ENCODE assay signal across 1 cellular context in genomic region chr10:123100030-123100762, GRCh38.
TF ChIP-seq lines count a peak whose summit lies in the region.

No MANE protein-coding gene starts in this region.

TF ChIP-seq in GM23338, 12 proteins besides CTCF, POLR2A, EP300 and RAD21 (continued from another document):
- no peak for TF ChIP-seq REST (IDR thresholded peaks at IDR 0.05; ENCODE audit: unreplicated experiment)
- no peak for TF ChIP-seq EZH2phosphoT487 (IDR thresholded peaks at IDR 0.05; ENCODE audit: unreplicated experiment)
- TF ChIP-seq ETS1 (IDR thresholded peaks at IDR 0.05) = no peak
- no peak for TF ChIP-seq EZH2 (IDR thresholded peaks at IDR 0.05; ENCODE audit: low read depth, unreplicated experiment)
- TF ChIP-seq JUNB (IDR thresholded peaks at IDR 0.05; ENCODE audit: unreplicated experiment) = no peak
- TF ChIP-seq ZNF462 (CRISPR knock-in tag; IDR thresholded peaks at IDR 0.05) = no peak
- no peak for TF ChIP-seq STAT1 (IDR thresholded peaks at IDR 0.05; ENCODE audit: unreplicated experiment)
